35 cellular contexts compared by ENCODE assay signal in the genomic region with DNA sequence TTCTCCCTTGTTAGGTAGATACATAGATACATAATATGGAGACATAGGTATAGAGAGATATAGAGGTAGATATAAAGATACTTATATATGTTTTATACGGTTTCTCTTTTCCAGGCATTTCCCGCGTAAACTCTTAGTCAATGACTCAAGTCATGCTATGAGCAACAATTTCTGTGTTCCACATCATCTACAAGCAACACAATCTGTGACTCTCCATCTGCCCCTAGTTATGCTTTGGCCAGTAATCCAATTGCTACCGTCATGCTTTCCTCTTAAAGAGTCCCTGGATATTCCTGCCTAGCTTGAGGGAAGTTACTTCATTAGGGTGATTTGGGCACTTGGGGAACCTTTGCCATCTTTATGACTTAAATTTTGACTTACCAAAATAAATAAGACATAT.
"Had no signal": no experiment of that assay in that cellular context is flagged by ENCODE, and none has a peak within 500 bp of the region (broad histone marks: within the 10 kb centered on the region; RNA-seq: fewer than 3 reads in every experiment).

No MANE protein-coding gene starts in this region.

- H3K9me3 ChIP-seq: Peyer's patch had no signal

- H3K4me1 ChIP-seq: Peyer's patch had no signal

- H3K4me3 Mint-ChIP-seq: activated CD4-positive, alpha-beta memory T cell treated with anti-CD3 and anti-CD28 coated beads, Interleukin-2, amount 10 ng/mL, durations not matched to agents 7 days and 5 days; activated CD8-positive, alpha-beta memory T cell treated with anti-CD3 and anti-CD28 coated beads, Interleukin-2, amount 10 ng/mL, durations not matched to agents 7 days and 5 days; activated naive CD8-positive, alpha-beta T cell treated with anti-CD3 and anti-CD28 coated beads for 36 hours; T-cell had no signal

- H3K27ac Mint-ChIP-seq: activated CD4-positive, alpha-beta memory T cell treated with anti-CD3 and anti-CD28 coated beads, Interleukin-2, amount 10 ng/mL, durations not matched to agents 7 days and 5 days; activated CD8-positive, alpha-beta memory T cell treated with anti-CD3 and anti-CD28 coated beads, Interleukin-2, amount 10 ng/mL, durations not matched to agents 7 days and 5 days; activated naive CD8-positive, alpha-beta T cell treated with anti-CD3 and anti-CD28 coated beads for 36 hours; T-cell had no signal

- H3K27me3 Mint-ChIP-seq: activated CD4-positive, alpha-beta memory T cell treated with anti-CD3 and anti-CD28 coated beads, Interleukin-2, amount 10 ng/mL, durations not matched to agents 7 days and 5 days; activated CD8-positive, alpha-beta memory T cell treated with anti-CD3 and anti-CD28 coated beads, Interleukin-2, amount 10 ng/mL, durations not matched to agents 7 days and 5 days; T-cell had no signal

- H3K27me3 ChIP-seq: brain microvascular endothelial cell, Peyer's patch had no signal

- H3K4me1 Mint-ChIP-seq: activated CD4-positive, alpha-beta memory T cell treated with anti-CD3 and anti-CD28 coated beads, Interleukin-2, amount 10 ng/mL, durations not matched to agents 7 days and 5 days; activated CD8-positive, alpha-beta memory T cell treated with anti-CD3 and anti-CD28 coated beads, Interleukin-2, amount 10 ng/mL, durations not matched to agents 7 days and 5 days; activated naive CD8-positive, alpha-beta T cell treated with anti-CD3 and anti-CD28 coated beads for 36 hours; T-cell had no signal

- H3K36me3 ChIP-seq: brain microvascular endothelial cell, Peyer's patch, WERI-Rb-1 had no signal

- H3K27ac ChIP-seq: brain microvascular endothelial cell, Peyer's patch, RWPE1, WERI-Rb-1 had no signal

- H3K36me3 Mint-ChIP-seq: activated CD8-positive, alpha-beta memory T cell treated with anti-CD3 and anti-CD28 coated beads, Interleukin-2, amount 10 ng/mL, durations not matched to agents 7 days and 5 days; activated naive CD8-positive, alpha-beta T cell treated with anti-CD3 and anti-CD28 coated beads for 36 hours; T-cell had no signal

- DNase-seq: activated CD4-positive, alpha-beta memory T cell treated with anti-CD3 and anti-CD28 coated beads, Interleukin-2, amount 10 ng/mL, durations not matched to agents 7 days and 5 days; activated CD4-positive, alpha-beta T cell treated with anti-CD3 and anti-CD28 coated beads for 1 hour; activated CD4-positive, alpha-beta T cell treated with anti-CD3 and anti-CD28 coated beads for 48 hours; activated CD4-positive, CD25-positive, alpha-beta regulatory T cell; activated CD8-positive, alpha-beta memory T cell treated with anti-CD3 and anti-CD28 coated beads for 24 hours; activated CD8-positive, alpha-beta memory T cell treated with anti-CD3 and anti-CD28 coated beads, Interleukin-2, amount 10 ng/mL, durations not matched to agents 7 days and 5 days; activated CD8-positive, alpha-beta memory T cell treated with anti-CD3 and anti-CD28 coated beads, Interleukin-2, amount 50 U/mL, for 48 hours; activated effector memory CD4-positive, alpha-beta T cell treated with Interleukin-2 at 50 U/mL for 16 hours; activated naive CD4-positive, alpha-beta T cell treated with anti-CD3 and anti-CD28 coated beads, Interleukin-2, amount 50 U/mL, for 16 hours; activated naive CD8-positive, alpha-beta T cell treated with anti-CD3 and anti-CD28 coated beads for 36 hours; activated T-cell treated with anti-CD3 and anti-CD28 coated beads, Interleukin-2, amount 50 U/mL, for 48 hours; amniotic stem cell; aorta; brain microvascular endothelial cell; central memory CD4-positive, alpha-beta T cell; Karpas-422; NCI-H1105; NCI-H1417 treated with DMSO at 0.1 percent for 48 hours; NCI-H187 treated with DMSO at 0.1 percent for 48 hours; NCI-H2081; NCI-H2171 treated with DMSO at 0.1 percent for 48 hours; NCI-H2227 treated with DMSO at 0.1 percent for 48 hours; NCI-H446 treated with DMSO at 0.1 percent for 48 hours; NCI-H69; NK-92 treated with Interleukin-12 subunit alpha and Interleukin-12 subunit beta, amount 100 ng/mL, for 24 hours; PC-3; Peyer's patch; SIG-M5; T-cell; T-helper 2 cell; T-helper 9 cell; WERI-Rb-1 had no signal

- ATAC-seq: activated CD8-positive, alpha-beta memory T cell treated with anti-CD3 and anti-CD28 coated beads, Interleukin-2, amount 10 ng/mL, durations not matched to agents 7 days and 5 days; PC-3; Right ventricle myocardium inferior; SK-N-SH treated with all-trans-retinoic acid at 6 μM for 48 hours; T-cell had no signal

- H3K4me3 ChIP-seq: Peyer's patch had no signal
